Comparison of ENCODE assay signal across 1 cellular context in the genomic region with DNA sequence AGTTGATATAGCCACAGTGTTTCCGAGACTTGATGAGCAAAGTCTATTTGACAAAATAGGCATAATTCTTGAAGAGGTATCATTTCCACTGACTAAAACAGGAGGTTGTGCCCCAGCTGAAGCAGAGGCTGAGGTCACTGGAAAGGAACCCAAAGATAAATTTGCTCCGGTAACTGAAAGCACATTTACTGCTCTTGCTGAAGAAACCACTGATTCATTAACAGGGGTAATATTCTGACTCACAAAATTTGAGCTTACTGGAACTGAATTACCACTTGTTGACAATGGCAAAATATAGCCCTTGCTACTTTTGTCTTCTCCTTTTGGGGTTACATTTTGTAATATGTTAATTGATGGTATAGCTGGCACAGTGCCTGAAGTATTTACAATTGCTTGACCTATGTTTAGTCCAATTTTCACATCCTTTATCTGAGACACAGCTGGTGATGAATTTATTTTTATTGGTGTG.
A peak's percentile ranks its signal among the peaks of the same experiment; 100 is the strongest.
TF ChIP-seq lines count a peak whose summit lies in the region.

No MANE protein-coding gene starts in this region.

TF ChIP-seq in GM12878, 131 proteins besides CTCF, POLR2A, EP300 and RAD21 (continued from another document and continues in another):
- TF ChIP-seq, protein P1, sequence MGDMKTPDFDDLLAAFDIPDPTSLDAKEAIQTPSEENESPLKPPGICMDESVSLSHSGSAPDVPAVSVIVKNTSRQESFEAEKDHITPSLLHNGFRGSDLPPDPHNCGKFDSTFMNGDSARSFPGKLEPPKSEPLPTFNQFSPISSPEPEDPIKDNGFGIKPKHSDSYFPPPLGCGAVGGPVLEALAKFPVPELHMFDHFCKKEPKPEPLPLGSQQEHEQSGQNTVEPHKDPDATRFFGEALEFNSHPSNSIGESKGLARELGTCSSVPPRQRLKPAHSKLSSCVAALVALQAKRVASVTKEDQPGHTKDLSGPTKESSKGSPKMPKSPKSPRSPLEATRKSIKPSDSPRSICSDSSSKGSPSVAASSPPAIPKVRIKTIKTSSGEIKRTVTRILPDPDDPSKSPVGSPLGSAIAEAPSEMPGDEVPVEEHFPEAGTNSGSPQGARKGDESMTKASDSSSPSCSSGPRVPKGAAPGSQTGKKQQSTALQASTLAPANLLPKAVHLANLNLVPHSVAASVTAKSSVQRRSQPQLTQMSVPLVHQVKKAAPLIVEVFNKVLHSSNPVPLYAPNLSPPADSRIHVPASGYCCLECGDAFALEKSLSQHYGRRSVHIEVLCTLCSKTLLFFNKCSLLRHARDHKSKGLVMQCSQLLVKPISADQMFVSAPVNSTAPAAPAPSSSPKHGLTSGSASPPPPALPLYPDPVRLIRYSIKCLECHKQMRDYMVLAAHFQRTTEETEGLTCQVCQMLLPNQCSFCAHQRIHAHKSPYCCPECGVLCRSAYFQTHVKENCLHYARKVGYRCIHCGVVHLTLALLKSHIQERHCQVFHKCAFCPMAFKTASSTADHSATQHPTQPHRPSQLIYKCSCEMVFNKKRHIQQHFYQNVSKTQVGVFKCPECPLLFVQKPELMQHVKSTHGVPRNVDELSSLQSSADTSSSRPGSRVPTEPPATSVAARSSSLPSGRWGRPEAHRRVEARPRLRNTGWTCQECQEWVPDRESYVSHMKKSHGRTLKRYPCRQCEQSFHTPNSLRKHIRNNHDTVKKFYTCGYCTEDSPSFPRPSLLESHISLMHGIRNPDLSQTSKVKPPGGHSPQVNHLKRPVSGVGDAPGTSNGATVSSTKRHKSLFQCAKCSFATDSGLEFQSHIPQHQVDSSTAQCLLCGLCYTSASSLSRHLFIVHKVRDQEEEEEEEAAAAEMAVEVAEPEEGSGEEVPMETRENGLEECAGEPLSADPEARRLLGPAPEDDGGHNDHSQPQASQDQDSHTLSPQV (IDR thresholded peaks at IDR 0.05): no peak; the same call in 1 of the 2 replicates
- TF ChIP-seq, protein P2, sequence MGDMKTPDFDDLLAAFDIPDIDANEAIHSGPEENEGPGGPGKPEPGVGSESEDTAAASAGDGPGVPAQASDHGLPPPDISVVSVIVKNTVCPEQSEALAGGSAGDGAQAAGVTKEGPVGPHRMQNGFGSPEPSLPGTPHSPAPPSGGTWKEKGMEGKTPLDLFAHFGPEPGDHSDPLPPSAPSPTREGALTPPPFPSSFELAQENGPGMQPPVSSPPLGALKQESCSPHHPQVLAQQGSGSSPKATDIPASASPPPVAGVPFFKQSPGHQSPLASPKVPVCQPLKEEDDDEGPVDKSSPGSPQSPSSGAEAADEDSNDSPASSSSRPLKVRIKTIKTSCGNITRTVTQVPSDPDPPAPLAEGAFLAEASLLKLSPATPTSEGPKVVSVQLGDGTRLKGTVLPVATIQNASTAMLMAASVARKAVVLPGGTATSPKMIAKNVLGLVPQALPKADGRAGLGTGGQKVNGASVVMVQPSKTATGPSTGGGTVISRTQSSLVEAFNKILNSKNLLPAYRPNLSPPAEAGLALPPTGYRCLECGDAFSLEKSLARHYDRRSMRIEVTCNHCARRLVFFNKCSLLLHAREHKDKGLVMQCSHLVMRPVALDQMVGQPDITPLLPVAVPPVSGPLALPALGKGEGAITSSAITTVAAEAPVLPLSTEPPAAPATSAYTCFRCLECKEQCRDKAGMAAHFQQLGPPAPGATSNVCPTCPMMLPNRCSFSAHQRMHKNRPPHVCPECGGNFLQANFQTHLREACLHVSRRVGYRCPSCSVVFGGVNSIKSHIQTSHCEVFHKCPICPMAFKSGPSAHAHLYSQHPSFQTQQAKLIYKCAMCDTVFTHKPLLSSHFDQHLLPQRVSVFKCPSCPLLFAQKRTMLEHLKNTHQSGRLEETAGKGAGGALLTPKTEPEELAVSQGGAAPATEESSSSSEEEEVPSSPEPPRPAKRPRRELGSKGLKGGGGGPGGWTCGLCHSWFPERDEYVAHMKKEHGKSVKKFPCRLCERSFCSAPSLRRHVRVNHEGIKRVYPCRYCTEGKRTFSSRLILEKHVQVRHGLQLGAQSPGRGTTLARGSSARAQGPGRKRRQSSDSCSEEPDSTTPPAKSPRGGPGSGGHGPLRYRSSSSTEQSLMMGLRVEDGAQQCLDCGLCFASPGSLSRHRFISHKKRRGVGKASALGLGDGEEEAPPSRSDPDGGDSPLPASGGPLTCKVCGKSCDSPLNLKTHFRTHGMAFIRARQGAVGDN (IDR thresholded peaks at IDR 0.05): peak; percentile 55
- no peak for TF ChIP-seq NRF1 (conservative IDR thresholded peaks at IDR 0.05; ENCODE audit: low read depth, low read length)
- TF ChIP-seq NFIC (IDR thresholded peaks at IDR 0.05; ENCODE audit: low read depth, low read length): peak; percentile 47; the same call in 1 of the 2 replicates
- TF ChIP-seq, protein P3, sequence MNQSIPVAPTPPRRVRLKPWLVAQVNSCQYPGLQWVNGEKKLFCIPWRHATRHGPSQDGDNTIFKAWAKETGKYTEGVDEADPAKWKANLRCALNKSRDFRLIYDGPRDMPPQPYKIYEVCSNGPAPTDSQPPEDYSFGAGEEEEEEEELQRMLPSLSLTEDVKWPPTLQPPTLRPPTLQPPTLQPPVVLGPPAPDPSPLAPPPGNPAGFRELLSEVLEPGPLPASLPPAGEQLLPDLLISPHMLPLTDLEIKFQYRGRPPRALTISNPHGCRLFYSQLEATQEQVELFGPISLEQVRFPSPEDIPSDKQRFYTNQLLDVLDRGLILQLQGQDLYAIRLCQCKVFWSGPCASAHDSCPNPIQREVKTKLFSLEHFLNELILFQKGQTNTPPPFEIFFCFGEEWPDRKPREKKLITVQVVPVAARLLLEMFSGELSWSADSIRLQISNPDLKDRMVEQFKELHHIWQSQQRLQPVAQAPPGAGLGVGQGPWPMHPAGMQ (IDR thresholded peaks at IDR 0.05; ENCODE audit: borderline replicate concordance): no peak
- TF ChIP-seq SMAD1 (IDR thresholded peaks at IDR 0.05; ENCODE audit: low read depth, partially characterized antibody): peak; percentile 94
- TF ChIP-seq SMAD5 (IDR thresholded peaks at IDR 0.05; ENCODE audit: low read depth): no peak
- TF ChIP-seq JUNB (IDR thresholded peaks at IDR 0.05): peak; percentile 32
- TF ChIP-seq BHLHE40 (IDR thresholded peaks at IDR 0.05; ENCODE audit: borderline replicate concordance in 1 of 2, low read depth in 2 of 2, low read length in 1 of 2): peak; percentile 45 to 62; a peak in 2 of 4 replicates
- peak; percentile 75 for TF ChIP-seq RUNX3 (IDR thresholded peaks at IDR 0.05; ENCODE audit: low read length)
- peak; percentile 50 for TF ChIP-seq ZNF24 (IDR thresholded peaks at IDR 0.05)
- TF ChIP-seq ESRRA (IDR thresholded peaks at IDR 0.05; ENCODE audit: low read length): 0 out of 2 replicates have a peak, but pooled peaks have one; percentile 63
- TF ChIP-seq MYC (IDR thresholded peaks at IDR 0.05; ENCODE audit: insufficient read depth, insufficient read length, insufficient replicate concordance, low read length, severe bottlenecking): no peak
- TF ChIP-seq MYB (IDR thresholded peaks at IDR 0.05; ENCODE audit: borderline replicate concordance, low read depth, low read length): 0 out of 2 replicates have a peak, but pooled peaks have one; percentile 37
- TF ChIP-seq, protein P4, sequence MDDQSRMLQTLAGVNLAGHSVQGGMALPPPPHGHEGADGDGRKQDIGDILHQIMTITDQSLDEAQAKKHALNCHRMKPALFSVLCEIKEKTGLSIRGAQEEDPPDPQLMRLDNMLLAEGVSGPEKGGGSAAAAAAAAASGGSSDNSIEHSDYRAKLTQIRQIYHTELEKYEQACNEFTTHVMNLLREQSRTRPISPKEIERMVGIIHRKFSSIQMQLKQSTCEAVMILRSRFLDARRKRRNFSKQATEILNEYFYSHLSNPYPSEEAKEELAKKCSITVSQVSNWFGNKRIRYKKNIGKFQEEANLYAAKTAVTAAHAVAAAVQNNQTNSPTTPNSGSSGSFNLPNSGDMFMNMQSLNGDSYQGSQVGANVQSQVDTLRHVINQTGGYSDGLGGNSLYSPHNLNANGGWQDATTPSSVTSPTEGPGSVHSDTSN (IDR thresholded peaks at IDR 0.05; ENCODE audit: insufficient replicate concordance, low read depth, low read length): no peak
- no peak for TF ChIP-seq WRNIP1 (IDR thresholded peaks at IDR 0.05; ENCODE audit: borderline replicate concordance, low read depth, low read length)
- TF ChIP-seq, protein P5, sequence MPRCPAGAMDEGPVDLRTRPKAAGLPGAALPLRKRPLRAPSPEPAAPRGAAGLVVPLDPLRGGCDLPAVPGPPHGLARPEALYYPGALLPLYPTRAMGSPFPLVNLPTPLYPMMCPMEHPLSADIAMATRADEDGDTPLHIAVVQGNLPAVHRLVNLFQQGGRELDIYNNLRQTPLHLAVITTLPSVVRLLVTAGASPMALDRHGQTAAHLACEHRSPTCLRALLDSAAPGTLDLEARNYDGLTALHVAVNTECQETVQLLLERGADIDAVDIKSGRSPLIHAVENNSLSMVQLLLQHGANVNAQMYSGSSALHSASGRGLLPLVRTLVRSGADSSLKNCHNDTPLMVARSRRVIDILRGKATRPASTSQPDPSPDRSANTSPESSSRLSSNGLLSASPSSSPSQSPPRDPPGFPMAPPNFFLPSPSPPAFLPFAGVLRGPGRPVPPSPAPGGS (IDR thresholded peaks at IDR 0.05; ENCODE audit: borderline replicate concordance, insufficient read depth, low read depth, low read length, poor library complexity, severe bottlenecking): no peak
- peak; percentile 77 for TF ChIP-seq KLF5 (IDR thresholded peaks at IDR 0.05; ENCODE audit: partially characterized antibody)
- peak; percentile 92 for TF ChIP-seq BCL11A (IDR thresholded peaks at IDR 0.05; ENCODE audit: low read depth, low read length)
- no peak for TF ChIP-seq HDGF (IDR thresholded peaks at IDR 0.05)
- TF ChIP-seq TCF12 (IDR thresholded peaks at IDR 0.05; ENCODE audit: low read depth, low read length): no peak
- TF ChIP-seq POU2F2 (IDR thresholded peaks at IDR 0.05; ENCODE audit: borderline replicate concordance, low read depth, low read length): no peak; the same call in 2 of the 3 replicates
- TF ChIP-seq YY1 (IDR thresholded peaks at IDR 0.05; ENCODE audit: low read depth, low read length): no peak
- no peak for TF ChIP-seq ZNF384 (IDR thresholded peaks at IDR 0.05; ENCODE audit: borderline replicate concordance, low read depth, low read length)
- no peak for TF ChIP-seq RBBP5 (conservative IDR thresholded peaks at IDR 0.05)
- no peak for TF ChIP-seq CBFB (IDR thresholded peaks at IDR 0.05; ENCODE audit: low read depth)
- TF ChIP-seq, protein P6, sequence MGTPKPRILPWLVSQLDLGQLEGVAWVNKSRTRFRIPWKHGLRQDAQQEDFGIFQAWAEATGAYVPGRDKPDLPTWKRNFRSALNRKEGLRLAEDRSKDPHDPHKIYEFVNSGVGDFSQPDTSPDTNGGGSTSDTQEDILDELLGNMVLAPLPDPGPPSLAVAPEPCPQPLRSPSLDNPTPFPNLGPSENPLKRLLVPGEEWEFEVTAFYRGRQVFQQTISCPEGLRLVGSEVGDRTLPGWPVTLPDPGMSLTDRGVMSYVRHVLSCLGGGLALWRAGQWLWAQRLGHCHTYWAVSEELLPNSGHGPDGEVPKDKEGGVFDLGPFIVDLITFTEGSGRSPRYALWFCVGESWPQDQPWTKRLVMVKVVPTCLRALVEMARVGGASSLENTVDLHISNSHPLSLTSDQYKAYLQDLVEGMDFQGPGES (IDR thresholded peaks at IDR 0.05): no peak
- TF ChIP-seq MXI1 (IDR thresholded peaks at IDR 0.05; ENCODE audit: low read depth, low read length): no peak
- TF ChIP-seq ETV6 (conservative IDR thresholded peaks at IDR 0.05 in 1 of 2, IDR thresholded peaks at IDR 0.05 in 1 of 2; ENCODE audit: borderline replicate concordance in 1 of 2, low read depth in 1 of 2): no peak; a peak in 1 of 4 replicates
- no peak for TF ChIP-seq RCOR1 (conservative IDR thresholded peaks at IDR 0.05; ENCODE audit: low read depth, low read length)
- TF ChIP-seq TARDBP (IDR thresholded peaks at IDR 0.05; ENCODE audit: borderline replicate concordance): no peak
- no peak for TF ChIP-seq TAF1 (IDR thresholded peaks at IDR 0.05; ENCODE audit: borderline replicate concordance, low read depth, low read length)
- no peak for TF ChIP-seq EGR1 (IDR thresholded peaks at IDR 0.05; ENCODE audit: borderline replicate concordance in 1 of 2, low read depth in 2 of 2, low read length in 2 of 2)
- TF ChIP-seq NR2F1 (conservative IDR thresholded peaks at IDR 0.05): peak; percentile 92
- TF ChIP-seq ZZZ3 (IDR thresholded peaks at IDR 0.05; ENCODE audit: control insufficient read depth, insufficient read length, low read depth): no peak
- TF ChIP-seq, protein P7, sequence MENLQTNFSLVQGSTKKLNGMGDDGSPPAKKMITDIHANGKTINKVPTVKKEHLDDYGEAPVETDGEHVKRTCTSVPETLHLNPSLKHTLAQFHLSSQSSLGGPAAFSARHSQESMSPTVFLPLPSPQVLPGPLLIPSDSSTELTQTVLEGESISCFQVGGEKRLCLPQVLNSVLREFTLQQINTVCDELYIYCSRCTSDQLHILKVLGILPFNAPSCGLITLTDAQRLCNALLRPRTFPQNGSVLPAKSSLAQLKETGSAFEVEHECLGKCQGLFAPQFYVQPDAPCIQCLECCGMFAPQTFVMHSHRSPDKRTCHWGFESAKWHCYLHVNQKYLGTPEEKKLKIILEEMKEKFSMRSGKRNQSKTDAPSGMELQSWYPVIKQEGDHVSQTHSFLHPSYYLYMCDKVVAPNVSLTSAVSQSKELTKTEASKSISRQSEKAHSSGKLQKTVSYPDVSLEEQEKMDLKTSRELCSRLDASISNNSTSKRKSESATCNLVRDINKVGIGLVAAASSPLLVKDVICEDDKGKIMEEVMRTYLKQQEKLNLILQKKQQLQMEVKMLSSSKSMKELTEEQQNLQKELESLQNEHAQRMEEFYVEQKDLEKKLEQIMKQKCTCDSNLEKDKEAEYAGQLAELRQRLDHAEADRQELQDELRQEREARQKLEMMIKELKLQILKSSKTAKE (IDR thresholded peaks at IDR 0.05; ENCODE audit: low read depth, poor library complexity, severe bottlenecking): peak; percentile 95
- TF ChIP-seq, protein P8, sequence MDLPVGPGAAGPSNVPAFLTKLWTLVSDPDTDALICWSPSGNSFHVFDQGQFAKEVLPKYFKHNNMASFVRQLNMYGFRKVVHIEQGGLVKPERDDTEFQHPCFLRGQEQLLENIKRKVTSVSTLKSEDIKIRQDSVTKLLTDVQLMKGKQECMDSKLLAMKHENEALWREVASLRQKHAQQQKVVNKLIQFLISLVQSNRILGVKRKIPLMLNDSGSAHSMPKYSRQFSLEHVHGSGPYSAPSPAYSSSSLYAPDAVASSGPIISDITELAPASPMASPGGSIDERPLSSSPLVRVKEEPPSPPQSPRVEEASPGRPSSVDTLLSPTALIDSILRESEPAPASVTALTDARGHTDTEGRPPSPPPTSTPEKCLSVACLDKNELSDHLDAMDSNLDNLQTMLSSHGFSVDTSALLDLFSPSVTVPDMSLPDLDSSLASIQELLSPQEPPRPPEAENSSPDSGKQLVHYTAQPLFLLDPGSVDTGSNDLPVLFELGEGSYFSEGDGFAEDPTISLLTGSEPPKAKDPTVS (IDR thresholded peaks at IDR 0.05; ENCODE audit: low read depth, low read length): no peak
- no peak for TF ChIP-seq CREB1 (IDR thresholded peaks at IDR 0.05; ENCODE audit: low read depth)
- TF ChIP-seq, protein P9, sequence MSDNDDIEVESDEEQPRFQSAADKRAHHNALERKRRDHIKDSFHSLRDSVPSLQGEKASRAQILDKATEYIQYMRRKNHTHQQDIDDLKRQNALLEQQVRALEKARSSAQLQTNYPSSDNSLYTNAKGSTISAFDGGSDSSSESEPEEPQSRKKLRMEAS (IDR thresholded peaks at IDR 0.05; ENCODE audit: low read depth, low read length): no peak; the same call in 1 of the 2 replicates
- peak; percentile 89 for TF ChIP-seq IKZF2 (IDR thresholded peaks at IDR 0.05)
- TF ChIP-seq PML (IDR thresholded peaks at IDR 0.05; ENCODE audit: low read length): no peak
- TF ChIP-seq, protein P10, sequence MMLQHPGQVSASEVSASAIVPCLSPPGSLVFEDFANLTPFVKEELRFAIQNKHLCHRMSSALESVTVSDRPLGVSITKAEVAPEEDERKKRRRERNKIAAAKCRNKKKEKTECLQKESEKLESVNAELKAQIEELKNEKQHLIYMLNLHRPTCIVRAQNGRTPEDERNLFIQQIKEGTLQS (IDR thresholded peaks at IDR 0.05; ENCODE audit: borderline replicate concordance, extremely low read depth, low read depth, low read length): no peak
- no peak for TF ChIP-seq KAT2A (conservative IDR thresholded peaks at IDR 0.05; ENCODE audit: control insufficient read depth, low read depth, low read length)
